In the genomic region with DNA sequence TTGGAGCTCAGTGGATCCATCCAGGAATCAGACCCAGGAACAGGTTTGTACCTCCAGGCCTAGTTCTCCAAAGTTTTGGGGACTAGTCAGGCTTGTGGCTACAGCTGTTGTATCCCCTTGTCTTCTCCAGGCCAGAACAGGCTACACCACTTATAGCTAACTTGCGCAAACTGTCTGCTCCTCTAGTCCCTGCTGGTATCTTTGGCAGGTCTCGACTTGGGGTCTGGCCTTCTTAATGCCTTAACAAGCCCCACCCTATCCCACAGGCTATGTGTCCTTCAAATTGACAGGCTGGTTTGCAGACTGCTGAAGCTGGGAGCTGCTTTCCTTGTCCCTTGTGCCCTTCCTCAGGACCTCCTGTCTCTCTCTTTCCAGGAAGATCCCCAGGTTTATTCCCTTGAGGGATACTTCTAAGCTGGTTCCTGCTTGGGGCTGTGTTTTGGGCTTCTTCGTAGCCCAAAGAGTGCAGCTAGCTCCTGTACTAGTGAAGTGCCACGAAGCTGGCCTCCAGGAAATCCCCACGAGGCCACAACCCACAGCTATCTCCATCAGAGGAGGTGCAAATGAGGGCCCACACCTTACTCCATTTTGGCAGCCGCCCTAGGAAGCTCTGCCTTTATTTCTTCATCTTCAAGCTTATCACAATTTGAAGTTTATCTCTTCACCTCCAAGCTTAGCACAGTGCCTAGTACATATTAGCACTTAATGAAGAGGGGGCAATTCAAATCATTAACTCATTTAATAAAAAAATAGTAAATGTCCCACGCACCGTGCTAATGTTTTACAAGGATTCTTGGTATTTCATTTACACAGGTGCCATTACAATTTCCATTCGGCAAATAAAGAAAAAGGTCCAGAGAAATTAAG, we compare ENCODE assay signal across 8 cellular contexts. TPM values are rescaled to one million over a fixed set of nuclear protein-coding genes. Genes with fewer than 3 reads are reported as not detected.
DNase-seq lines count a peak whose midpoint lies in the region; ATAC-seq and TF ChIP-seq lines count a peak whose summit lies in the region.

No MANE protein-coding gene starts in this region.

- no peaks in the 10 kb centered on the region for H3K9me3 Mint-ChIP-seq in CD8-positive, alpha-beta memory T cell
- no peaks in the 10 kb centered on the region for H3K9me3 Mint-ChIP-seq in chondrocyte (ENCODE audit: low read depth)

- no peak for TF ChIP-seq CTCF in Panc1 (IDR thresholded peaks at IDR 0.05)
- TF ChIP-seq CTCF in chondrocyte (IDR thresholded peaks at IDR 0.05): no peak
- no peak for TF ChIP-seq CTCF in neural cell (IDR thresholded peaks at IDR 0.05; ENCODE audit: poor library complexity, severe bottlenecking)

- CTCF ChIA-PET in CD8-positive, alpha-beta memory T cell (lab: Charles Lee): interaction anchor here (0.8 to 1.0 kb wide), 4 partner anchors 105 to 562 kb away, joined by 3 to 4 read pairs (median 3); a partner anchor contains a TSS
- CTCF ChIA-PET in Panc1 (lab: Charles Lee): no interaction called here

- BruUV-seq in Panc1 (replicated peaks; lab: Mats Ljungman, UMichigan): no TSS peak

- peaks cover 0 to 1% of the 10 kb centered on the region in 2 donors for H3K27me3 Mint-ChIP-seq in CD8-positive, alpha-beta memory T cell
- no peaks in the 10 kb centered on the region for H3K27me3 Mint-ChIP-seq in chondrocyte (ENCODE audit: low read depth)

- H4K20me1 ChIP-seq in neural cell (ENCODE audit: insufficient read depth): no peaks in the 10 kb centered on the region

- TF ChIP-seq RAD21 in neural cell (conservative IDR thresholded peaks at IDR 0.05): no peak

- H3F3A ChIP-seq in neural cell (ENCODE audit: insufficient read depth, low read length, poor library complexity, severe bottlenecking): no peaks in the 10 kb centered on the region

- H3K9ac ChIP-seq in neural cell (ENCODE audit: low read length): peak overlapping the region; percentile 80

- H3K36me3 ChIP-seq in CD8-positive, alpha-beta memory T cell (ENCODE audit: insufficient read depth, low read length): peaks cover 4% of the 10 kb centered on the region
- H3K36me3 ChIP-seq in Panc1 (ENCODE audit: control insufficient read depth, insufficient read depth, low read length) (peaks cover 11% of the 10 kb centered on the region; the same call in 1 of the 2 replicates), neural cell (ENCODE audit: insufficient read depth, low read length) (no peaks in the 10 kb centered on the region)

- H3K4me1 ChIP-seq in CD8-positive, alpha-beta memory T cell (ENCODE audit: insufficient read depth, low read length): peaks cover 20% of the 10 kb centered on the region
- H3K4me1 ChIP-seq in Panc1 (ENCODE audit: control insufficient read depth, insufficient read depth, low read length): peaks cover 11% of the 10 kb centered on the region

- H3K27me3 ChIP-seq in CD8-positive, alpha-beta memory T cell (ENCODE audit: insufficient read depth, low read length, poor library complexity, severe bottlenecking): no peaks in the 10 kb centered on the region
- H3K27me3 ChIP-seq in Panc1 (ENCODE audit: control insufficient read depth, insufficient read depth, low read length) (no peaks in the 10 kb centered on the region), neural cell (ENCODE audit: insufficient read depth, low read depth, low read length) (no peaks in the 10 kb centered on the region)

- peak overlapping the region; percentile 86 for H2AFZ ChIP-seq in neural cell (ENCODE audit: low read depth, low read length)

- H3K27ac Mint-ChIP-seq in CD8-positive, alpha-beta memory T cell: peak overlapping the region; percentile 84 to 98 (median 94)
- H3K27ac Mint-ChIP-seq in chondrocyte (ENCODE audit: unreplicated experiment): no peak overlapping the region

- no peaks in the 10 kb centered on the region for H3K9me2 ChIP-seq in neural cell (ENCODE audit: insufficient read depth, low read length)

- peak overlapping the region; percentile 49 for H3K4me2 ChIP-seq in neural cell (ENCODE audit: low read length)

- no peak for TF ChIP-seq EP300 in neural cell (conservative IDR thresholded peaks at IDR 0.05; ENCODE audit: poor library complexity, severe bottlenecking)

- H3K27ac ChIP-seq in CD8-positive, alpha-beta memory T cell (ENCODE audit: low read depth, low read length): peak overlapping the region; percentile 69
- H3K27ac ChIP-seq in Panc1 (ENCODE audit: low read length): peak overlapping the region; percentile 91
- H3K27ac ChIP-seq in neural cell (ENCODE audit: low read length): peak overlapping the region; percentile 34

- peak overlapping the region; percentile 89 for H3K4me3 ChIP-seq in CD8-positive, alpha-beta memory T cell (ENCODE audit: low read length)
- H3K4me3 ChIP-seq in Panc1 (ENCODE audit: low read depth in 2 of 2, low read length in 2 of 2) (peak overlapping the region; percentile 93 to 98), neural cell (ENCODE audit: low read length) (peak overlapping the region; percentile 73)

- H3K79me2 ChIP-seq in neural cell (replicated peaks; ENCODE audit: insufficient read depth, low read length): peaks cover 7% of the 10 kb centered on the region

- in situ Hi-C loops in Panc1 (cut with HindIII; ENCODE audit: low pct_unique_long_range_greater_than_20kb, low sequenced_read_pairs): no loop called here

- POLR2A ChIA-PET in CD8-positive, alpha-beta memory T cell (lab: Charles Lee): interaction anchor here (0.6 to 1.5 kb wide), 5 partner anchors 17 to 562 kb away, joined by 3 read pairs; no protein-coding TSS in a partner anchor
- POLR2A ChIA-PET in Panc1 (lab: Charles Lee): interaction anchor here (0.5 kb wide), 1 partner anchor 121 kb away, joined by 4 read pairs; no protein-coding TSS in a partner anchor

- peaks cover 40 to 57% (median 55%) of the 10 kb centered on the region in 3 donors for H3K4me1 Mint-ChIP-seq in CD8-positive, alpha-beta memory T cell
- peaks cover 26% of the 10 kb centered on the region for H3K4me1 Mint-ChIP-seq in chondrocyte (ENCODE audit: low read depth)

- intact Hi-C loops in Panc1 (cut with micrococcal nuclease; ENCODE audit: unreplicated experiment): no loop called here

- DNase-seq in CD8-positive, alpha-beta memory T cell: peak in 4 of 5 donors; percentile 16 to 59 (median 25)
- no peak for DNase-seq in Panc1 (ENCODE audit: low read depth, low spot score)
- no peak for DNase-seq in chondrocyte (ENCODE audit: low spot score)
- no peak for DNase-seq in NCI-H1436 treated with DMSO at 0.1 percent for 48 hours (lab: John Stamatoyannopoulos, UW)
- DNase-seq in HCEC 1CT: no peak
- no peak for DNase-seq in hippocampal formation (lab: John Stamatoyannopoulos, UW)

- peaks cover 0 to 38% (median 4%) of the 10 kb centered on the region in 3 donors for H3K36me3 Mint-ChIP-seq in CD8-positive, alpha-beta memory T cell
- peaks cover 3% of the 10 kb centered on the region for H3K36me3 Mint-ChIP-seq in chondrocyte (ENCODE audit: low read depth)

- peak overlapping the region; percentile 81 to 98 (median 95) for H3K4me3 Mint-ChIP-seq in CD8-positive, alpha-beta memory T cell
- peak overlapping the region; percentile 84 for H3K4me3 Mint-ChIP-seq in chondrocyte (ENCODE audit: unreplicated experiment)

- no peaks in the 10 kb centered on the region for H3K9me3 ChIP-seq in CD8-positive, alpha-beta memory T cell (ENCODE audit: low read length)
- no peaks in the 10 kb centered on the region for H3K9me3 ChIP-seq in Panc1 (ENCODE audit: control insufficient read depth, insufficient read depth, low read depth, low read length)
- no peaks in the 10 kb centered on the region for H3K9me3 ChIP-seq in neural cell (ENCODE audit: low read length)

- ATAC-seq in Panc1: no peak
- no peak for ATAC-seq in GM21576 (IDR thresholded peaks at IDR 0.05; ENCODE audit: unreplicated experiment)

TF ChIP-seq in neural cell, 6 proteins besides CTCF, POLR2A, EP300 and RAD21:
- TF ChIP-seq, protein P1, sequence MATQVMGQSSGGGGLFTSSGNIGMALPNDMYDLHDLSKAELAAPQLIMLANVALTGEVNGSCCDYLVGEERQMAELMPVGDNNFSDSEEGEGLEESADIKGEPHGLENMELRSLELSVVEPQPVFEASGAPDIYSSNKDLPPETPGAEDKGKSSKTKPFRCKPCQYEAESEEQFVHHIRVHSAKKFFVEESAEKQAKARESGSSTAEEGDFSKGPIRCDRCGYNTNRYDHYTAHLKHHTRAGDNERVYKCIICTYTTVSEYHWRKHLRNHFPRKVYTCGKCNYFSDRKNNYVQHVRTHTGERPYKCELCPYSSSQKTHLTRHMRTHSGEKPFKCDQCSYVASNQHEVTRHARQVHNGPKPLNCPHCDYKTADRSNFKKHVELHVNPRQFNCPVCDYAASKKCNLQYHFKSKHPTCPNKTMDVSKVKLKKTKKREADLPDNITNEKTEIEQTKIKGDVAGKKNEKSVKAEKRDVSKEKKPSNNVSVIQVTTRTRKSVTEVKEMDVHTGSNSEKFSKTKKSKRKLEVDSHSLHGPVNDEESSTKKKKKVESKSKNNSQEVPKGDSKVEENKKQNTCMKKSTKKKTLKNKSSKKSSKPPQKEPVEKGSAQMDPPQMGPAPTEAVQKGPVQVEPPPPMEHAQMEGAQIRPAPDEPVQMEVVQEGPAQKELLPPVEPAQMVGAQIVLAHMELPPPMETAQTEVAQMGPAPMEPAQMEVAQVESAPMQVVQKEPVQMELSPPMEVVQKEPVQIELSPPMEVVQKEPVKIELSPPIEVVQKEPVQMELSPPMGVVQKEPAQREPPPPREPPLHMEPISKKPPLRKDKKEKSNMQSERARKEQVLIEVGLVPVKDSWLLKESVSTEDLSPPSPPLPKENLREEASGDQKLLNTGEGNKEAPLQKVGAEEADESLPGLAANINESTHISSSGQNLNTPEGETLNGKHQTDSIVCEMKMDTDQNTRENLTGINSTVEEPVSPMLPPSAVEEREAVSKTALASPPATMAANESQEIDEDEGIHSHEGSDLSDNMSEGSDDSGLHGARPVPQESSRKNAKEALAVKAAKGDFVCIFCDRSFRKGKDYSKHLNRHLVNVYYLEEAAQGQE (IDR thresholded peaks at IDR 0.05; ENCODE audit: borderline replicate concordance): no peak
- TF ChIP-seq SMC3 (conservative IDR thresholded peaks at IDR 0.05; ENCODE audit: poor library complexity) (no peak), TAF1 (IDR thresholded peaks at IDR 0.05; ENCODE audit: low read depth) (no peak), POLR2AphosphoS5 (IDR thresholded peaks at IDR 0.05) (no peak)

RNA-seq across cellular contexts. Expression of a gene that starts 0.7 kb away (rescaled TPM):
- 10 to 100 TPM; 35.0 to 36.1 TPM for total RNA-seq in CD8-positive, alpha-beta memory T cell
- polyA plus RNA-seq in CD8-positive, alpha-beta memory T cell: 45.5 TPM
- total RNA-seq in Panc1 (2021; ENCODE audit: unreplicated experiment): 52.9 TPM
- 62.6 TPM for polyA plus RNA-seq in Panc1 (2012; ENCODE audit: insufficient read length)
- 29.1 to 41.6 TPM (median 33.1 TPM) in 3 replicates for total RNA-seq in chondrocyte
- polyA plus RNA-seq in neural cell: 46.4 and 55.6 TPM in 2 replicates
- polyA minus RNA-seq in neural cell: 41.2 and 41.9 TPM in 2 replicates

Comparison
In these comparisons a context has a peak if more than half of its experiments do, and no peak if none do; other contexts are left out.
1. DNase-seq: peak in CD8-positive, alpha-beta memory T cell (4 of 5); none in Panc1 (single experiment), chondrocyte (single experiment), NCI-H1436 treated with DMSO at 0.1 percent for 48 hours (single experiment), HCEC 1CT (single experiment) and hippocampal formation (0 of 2).
2. H3K27ac ChIP-seq: peak in every context shown above with its lines; median percentile 91 in Panc1; 69 in CD8-positive, alpha-beta memory T cell; 34 in neural cell.
3. Peak in every context shown above with its lines, with median percentiles within 50 percentile points of each other: H3K4me3 ChIP-seq.